In genomic region chr5:7422262-7422661, GRCh38 we compare ENCODE assay signal across 22 cellular contexts. TPM values are rescaled to one million over a fixed set of nuclear protein-coding genes. Genes with fewer than 3 reads are reported as not detected.
"Had no signal": no experiment of that assay in that cellular context is flagged by ENCODE, and none has a peak within 500 bp of the region (broad histone marks: within the 10 kb centered on the region; RNA-seq: fewer than 3 reads in every experiment).

No MANE protein-coding gene starts in this region.

- ATAC-seq: gastroesophageal sphincter; heart right ventricle; pancreas; stimulated activated effector memory CD8-positive, alpha-beta T cell treated with anti-CD3 and anti-CD28 coated beads, Interleukin-12 subunit alpha, Interleukin-12 subunit beta, amount 100 ng/mL, for 72 hours had no signal

- H3K27ac Mint-ChIP-seq: activated CD4-positive, alpha-beta T cell treated with anti-CD3 and anti-CD28 coated beads, Interleukin-2, amount 10 ng/mL, durations not matched to agents 24 days and 14 days; activated naive CD8-positive, alpha-beta T cell treated with anti-CD3 and anti-CD28 coated beads for 36 hours; dendritic cell treated with granulocyte-macrophage colony-stimulating factor and Interleukin-4, amounts not matched to agents 40 ng/mL and 50 ng/mL, for 4 days; stimulated activated effector memory CD8-positive, alpha-beta T cell treated with anti-CD3 and anti-CD28 coated beads, Interleukin-12 subunit alpha, Interleukin-12 subunit beta, amount 100 ng/mL, for 72 hours had no signal

- DNase-seq: activated CD4-positive, alpha-beta T cell treated with anti-CD3 and anti-CD28 coated beads, Interleukin-2, amount 10 ng/mL, durations not matched to agents 24 days and 14 days; activated CD4-positive, CD25-positive, alpha-beta regulatory T cell; activated CD8-positive, alpha-beta memory T cell treated with anti-CD3 and anti-CD28 coated beads, Interleukin-2, amount 50 U/mL, for 48 hours; activated gamma-delta T cell treated with Interleukin-2 at 50 U/mL for 16 hours; activated naive CD8-positive, alpha-beta T cell treated with anti-CD3 and anti-CD28 coated beads for 36 hours; amygdala; cerebellar nuclear complex; heart right ventricle; mesenchymal stem cell; pancreas; sigmoid colon; stimulated activated CD4-positive, alpha-beta T cell treated with anti-CD3 and anti-CD28 coated beads, Interleukin-12 subunit alpha, Interleukin-12 subunit beta, amount 100 ng/mL, for 4 hours; stimulated activated CD4-positive, alpha-beta T cell treated with anti-CD3 and anti-CD28 coated beads, Interleukin-2, amount 100 ng/mL, for 24 hours; T-helper 2 cell had no signal

- FAIRE-seq: pancreas, TTC549 had no signal

- H3K4me1 Mint-ChIP-seq: activated CD4-positive, alpha-beta T cell treated with anti-CD3 and anti-CD28 coated beads, Interleukin-2, amount 10 ng/mL, durations not matched to agents 24 days and 14 days; stimulated activated effector memory CD8-positive, alpha-beta T cell treated with anti-CD3 and anti-CD28 coated beads, Interleukin-12 subunit alpha, Interleukin-12 subunit beta, amount 100 ng/mL, for 72 hours had no signal

- H3K4me3 ChIP-seq: breast epithelium, gastroesophageal sphincter, heart right ventricle, pancreas, sigmoid colon, thoracic aorta had no signal

- H3K9me3 Mint-ChIP-seq: activated CD4-positive, alpha-beta T cell treated with anti-CD3 and anti-CD28 coated beads, Interleukin-2, amount 10 ng/mL, durations not matched to agents 24 days and 14 days; activated naive CD8-positive, alpha-beta T cell treated with anti-CD3 and anti-CD28 coated beads for 36 hours; dendritic cell treated with granulocyte-macrophage colony-stimulating factor and Interleukin-4, amounts not matched to agents 40 ng/mL and 50 ng/mL, for 4 days; neural crest cell had no signal

- H3K4me3 Mint-ChIP-seq: activated CD4-positive, alpha-beta T cell treated with anti-CD3 and anti-CD28 coated beads, Interleukin-2, amount 10 ng/mL, durations not matched to agents 24 days and 14 days; activated naive CD8-positive, alpha-beta T cell treated with anti-CD3 and anti-CD28 coated beads for 36 hours; dendritic cell treated with granulocyte-macrophage colony-stimulating factor and Interleukin-4, amounts not matched to agents 40 ng/mL and 50 ng/mL, for 4 days; neural crest cell; stimulated activated effector memory CD8-positive, alpha-beta T cell treated with anti-CD3 and anti-CD28 coated beads, Interleukin-12 subunit alpha, Interleukin-12 subunit beta, amount 100 ng/mL, for 72 hours had no signal

- H3K27ac ChIP-seq: breast epithelium, gastroesophageal sphincter, heart right ventricle, pancreas, sigmoid colon, thoracic aorta had no signal

- H3K9me3 ChIP-seq: breast epithelium, gastroesophageal sphincter, heart right ventricle, pancreas, sigmoid colon, thoracic aorta had no signal

- H3K36me3 Mint-ChIP-seq: activated naive CD8-positive, alpha-beta T cell treated with anti-CD3 and anti-CD28 coated beads for 36 hours; stimulated activated effector memory CD8-positive, alpha-beta T cell treated with anti-CD3 and anti-CD28 coated beads, Interleukin-12 subunit alpha, Interleukin-12 subunit beta, amount 100 ng/mL, for 72 hours had no signal

- H3K36me3 ChIP-seq: breast epithelium, heart right ventricle, pancreas, sigmoid colon, thoracic aorta had no signal

- H3K4me1 ChIP-seq: breast epithelium, heart right ventricle, pancreas had no signal

- H3K27me3 ChIP-seq: breast epithelium, gastroesophageal sphincter, pancreas, sigmoid colon had no signal

RNA-seq across cellular contexts. Expression of gene ADCY2, which starts 26.3 kb away (rescaled TPM):
- total RNA-seq: activated CD4-positive, alpha-beta T cell treated with anti-CD3 and anti-CD28 coated beads, Interleukin-2, amount 10 ng/mL, durations not matched to agents 24 days and 14 days; activated naive CD8-positive, alpha-beta T cell treated with anti-CD3 and anti-CD28 coated beads for 36 hours; liver had no signal
- polyA plus RNA-seq: liver had no signal
